17 cellular contexts compared by ENCODE assay signal in the genomic region with DNA sequence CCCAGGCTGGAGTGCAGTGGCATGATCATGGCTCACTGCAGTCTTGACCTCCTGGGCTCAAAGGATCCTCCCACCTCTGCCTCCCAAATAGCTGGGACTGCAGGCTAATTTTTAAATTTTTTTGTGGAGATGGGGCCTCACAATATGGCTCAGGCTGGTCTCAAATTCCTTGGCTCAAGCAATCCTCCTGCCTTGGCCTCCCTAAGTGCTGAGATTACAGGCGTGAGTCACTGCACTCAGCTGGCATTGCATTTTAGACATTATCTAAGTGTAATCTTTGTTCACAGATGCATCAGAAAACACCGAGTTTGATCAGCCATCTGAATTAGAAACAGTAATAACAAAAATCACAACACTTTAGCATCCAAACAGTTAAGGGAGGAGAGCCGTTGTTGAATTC.
"Had no signal": no experiment of that assay in that cellular context is flagged by ENCODE, and none has a peak within 500 bp of the region (broad histone marks: within the 10 kb centered on the region; RNA-seq: fewer than 3 reads in every experiment).

No MANE protein-coding gene starts in this region.

- H3K9me3 Mint-ChIP-seq: activated CD4-positive, alpha-beta memory T cell treated with anti-CD3 and anti-CD28 coated beads for 36 hours; activated naive CD4-positive, alpha-beta T cell treated with anti-CD3 and anti-CD28 coated beads, Interleukin-2, amount 50 U/mL, for 24 hours; activated T-cell treated with anti-CD3 and anti-CD28 coated beads, Interleukin-2, amount 50 U/mL, for 4 hours; dendritic cell treated with granulocyte-macrophage colony-stimulating factor and Interleukin-4, amounts not matched to agents 40 ng/mL and 50 ng/mL, for 4 days; natural killer cell treated with Interleukin-12 subunit alpha and Interleukin-12 subunit beta and Interleukin-15 and Interleukin-18, amount 100 ng/mL, for 72 hours; stimulated activated effector memory CD8-positive, alpha-beta T cell treated with anti-CD3 and anti-CD28 coated beads, Interleukin-12 subunit alpha, Interleukin-12 subunit beta, amount 100 ng/mL, for 72 hours had no signal

- DNase-seq: activated CD4-positive, alpha-beta memory T cell treated with anti-CD3 and anti-CD28 coated beads for 36 hours; activated CD4-positive, alpha-beta T cell treated with anti-CD3 and anti-CD28 coated beads for 36 hours; activated effector memory CD4-positive, alpha-beta T cell treated with Interleukin-2 at 50 U/mL for 16 hours; activated T-cell treated with anti-CD3 and anti-CD28 coated beads, Interleukin-2, amount 50 U/mL, for 4 hours; amniotic stem cell; body of pancreas; effector memory CD4-positive, alpha-beta T cell; islet precursor cell; occipital lobe; SHP77 treated with DMSO at 0.1 percent for 48 hours; thyroid gland; WERI-Rb-1 had no signal

- H3K9me3 ChIP-seq: body of pancreas, thyroid gland had no signal

- H3K27me3 Mint-ChIP-seq: activated CD4-positive, alpha-beta memory T cell treated with anti-CD3 and anti-CD28 coated beads for 36 hours; activated CD4-positive, alpha-beta T cell treated with anti-CD3 and anti-CD28 coated beads for 36 hours; natural killer cell treated with Interleukin-12 subunit alpha and Interleukin-12 subunit beta and Interleukin-15 and Interleukin-18, amount 100 ng/mL, for 72 hours had no signal

- H3K4me3 Mint-ChIP-seq: activated CD4-positive, alpha-beta memory T cell treated with anti-CD3 and anti-CD28 coated beads for 36 hours; activated CD4-positive, alpha-beta T cell treated with anti-CD3 and anti-CD28 coated beads for 36 hours; activated naive CD4-positive, alpha-beta T cell treated with anti-CD3 and anti-CD28 coated beads, Interleukin-2, amount 50 U/mL, for 24 hours; activated T-cell treated with anti-CD3 and anti-CD28 coated beads, Interleukin-2, amount 50 U/mL, for 4 hours; dendritic cell treated with granulocyte-macrophage colony-stimulating factor and Interleukin-4, amounts not matched to agents 40 ng/mL and 50 ng/mL, for 4 days; natural killer cell treated with Interleukin-12 subunit alpha and Interleukin-12 subunit beta and Interleukin-15 and Interleukin-18, amount 100 ng/mL, for 72 hours; stimulated activated effector memory CD8-positive, alpha-beta T cell treated with anti-CD3 and anti-CD28 coated beads, Interleukin-12 subunit alpha, Interleukin-12 subunit beta, amount 100 ng/mL, for 72 hours had no signal

- H3K27ac Mint-ChIP-seq: activated CD4-positive, alpha-beta memory T cell treated with anti-CD3 and anti-CD28 coated beads for 36 hours; activated CD4-positive, alpha-beta T cell treated with anti-CD3 and anti-CD28 coated beads for 36 hours; activated naive CD4-positive, alpha-beta T cell treated with anti-CD3 and anti-CD28 coated beads, Interleukin-2, amount 50 U/mL, for 24 hours; dendritic cell treated with granulocyte-macrophage colony-stimulating factor and Interleukin-4, amounts not matched to agents 40 ng/mL and 50 ng/mL, for 4 days; natural killer cell treated with Interleukin-12 subunit alpha and Interleukin-12 subunit beta and Interleukin-15 and Interleukin-18, amount 100 ng/mL, for 72 hours; stimulated activated effector memory CD8-positive, alpha-beta T cell treated with anti-CD3 and anti-CD28 coated beads, Interleukin-12 subunit alpha, Interleukin-12 subunit beta, amount 100 ng/mL, for 72 hours had no signal

- H3K27ac ChIP-seq: WERI-Rb-1 had no signal

- H3K4me1 Mint-ChIP-seq: activated CD4-positive, alpha-beta T cell treated with anti-CD3 and anti-CD28 coated beads for 36 hours had no signal

- H3K36me3 Mint-ChIP-seq: activated CD4-positive, alpha-beta memory T cell treated with anti-CD3 and anti-CD28 coated beads for 36 hours; activated naive CD4-positive, alpha-beta T cell treated with anti-CD3 and anti-CD28 coated beads, Interleukin-2, amount 50 U/mL, for 24 hours; natural killer cell treated with Interleukin-12 subunit alpha and Interleukin-12 subunit beta and Interleukin-15 and Interleukin-18, amount 100 ng/mL, for 72 hours; stimulated activated effector memory CD8-positive, alpha-beta T cell treated with anti-CD3 and anti-CD28 coated beads, Interleukin-12 subunit alpha, Interleukin-12 subunit beta, amount 100 ng/mL, for 72 hours had no signal

- H3K4me3 ChIP-seq: body of pancreas, thyroid gland had no signal

- H3K27me3 ChIP-seq: body of pancreas, thyroid gland had no signal

- ATAC-seq: activated CD4-positive, alpha-beta T cell treated with anti-CD3 and anti-CD28 coated beads for 36 hours; activated T-cell treated with anti-CD3 and anti-CD28 coated beads, Interleukin-2, amount 50 U/mL, for 4 hours; natural killer cell treated with Interleukin-12 subunit alpha and Interleukin-12 subunit beta and Interleukin-15 and Interleukin-18, amount 100 ng/mL, for 72 hours; SK-N-SH treated with all-trans-retinoic acid at 6 μM for 48 hours; stimulated activated effector memory CD8-positive, alpha-beta T cell treated with anti-CD3 and anti-CD28 coated beads, Interleukin-12 subunit alpha, Interleukin-12 subunit beta, amount 100 ng/mL, for 72 hours had no signal

- H3K36me3 ChIP-seq: thyroid gland, WERI-Rb-1 had no signal
